ENCODE assay signal across 1 cellular context in genomic region chr11:1073851-1074243, GRCh38.
TF ChIP-seq lines count a peak whose summit lies in the region.

No MANE protein-coding gene starts in this region.

TF ChIP-seq in WTC11, 78 proteins besides CTCF, POLR2A, EP300 and RAD21 (continued from another document):
- TF ChIP-seq IRF2 (CRISPR knock-in tag; IDR thresholded peaks at IDR 0.05; ENCODE audit: borderline replicate concordance, low read depth) (no peak), OVOL2 (CRISPR knock-in tag; IDR thresholded peaks at IDR 0.05; ENCODE audit: borderline replicate concordance) (no peak), MYBL2 (CRISPR knock-in tag; IDR thresholded peaks at IDR 0.05) (no peak), NR3C1 (CRISPR knock-in tag; conservative IDR thresholded peaks at IDR 0.05; ENCODE audit: low read depth) (no peak), ATF3 (CRISPR knock-in tag; conservative IDR thresholded peaks at IDR 0.05) (no peak), JAZF1 (CRISPR knock-in tag; IDR thresholded peaks at IDR 0.05) (no peak), E2F5 (CRISPR knock-in tag; IDR thresholded peaks at IDR 0.05) (no peak), CBFB (CRISPR knock-in tag; IDR thresholded peaks at IDR 0.05; ENCODE audit: low read depth) (no peak), KAT7 (CRISPR knock-in tag; IDR thresholded peaks at IDR 0.05; ENCODE audit: borderline replicate concordance) (no peak), SP1 (CRISPR knock-in tag; conservative IDR thresholded peaks at IDR 0.05) (no peak), NFYB (CRISPR knock-in tag; conservative IDR thresholded peaks at IDR 0.05; ENCODE audit: low read depth) (no peak), ZNF138 (CRISPR knock-in tag; conservative IDR thresholded peaks at IDR 0.05) (no peak), RELA (CRISPR knock-in tag; IDR thresholded peaks at IDR 0.05; ENCODE audit: borderline replicate concordance) (no peak), ZNF263 (CRISPR knock-in tag; IDR thresholded peaks at IDR 0.05; ENCODE audit: low read depth) (no peak), ATF1 (CRISPR knock-in tag; IDR thresholded peaks at IDR 0.05) (no peak)
TF ChIP-seq in WTC11: peak in this region for 0.
